Comparison of ENCODE assay signal across 18 cellular contexts in the genomic region with DNA sequence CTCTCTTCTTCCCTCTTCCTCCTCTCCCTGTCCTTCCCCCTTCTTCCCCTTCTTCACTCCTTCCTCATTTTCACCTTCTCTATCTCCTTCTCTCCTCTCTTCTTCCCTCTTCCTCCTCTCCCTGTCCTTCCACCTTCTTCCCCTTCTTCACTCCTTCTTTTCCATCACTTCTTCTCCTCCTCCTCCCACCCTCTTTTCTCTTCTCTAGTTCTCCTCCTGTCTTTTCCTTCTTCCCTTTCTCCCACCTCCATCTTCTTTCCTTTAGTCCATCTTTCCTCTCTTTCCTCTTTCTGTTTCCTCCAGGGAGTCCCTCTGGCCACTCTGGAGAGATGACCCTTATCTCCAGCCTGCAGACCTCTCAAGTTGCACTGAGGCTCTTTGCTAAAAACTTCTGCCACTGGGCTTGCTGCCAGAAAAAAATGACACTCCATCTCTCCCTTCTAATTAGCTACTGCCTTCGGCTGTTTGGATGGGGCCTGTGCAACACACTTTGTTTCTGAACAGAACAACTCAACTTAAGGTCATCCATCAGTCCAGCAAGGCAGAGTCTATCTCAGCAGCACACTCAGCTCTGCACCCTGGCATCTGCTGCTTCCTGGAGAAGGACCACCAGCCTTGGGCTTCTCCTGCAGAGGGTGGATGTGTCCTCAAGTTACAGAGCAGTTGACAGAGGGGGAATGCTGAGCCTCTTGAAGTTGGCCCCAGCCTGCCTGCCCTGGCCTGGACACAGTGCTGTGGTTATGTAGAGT.
"Had no signal": no experiment of that assay in that cellular context is flagged by ENCODE, and none has a peak within 500 bp of the region (broad histone marks: within the 10 kb centered on the region; RNA-seq: fewer than 3 reads in every experiment).

No MANE protein-coding gene starts in this region.

- DNase-seq: activated CD4-positive, alpha-beta T cell treated with anti-CD3 and anti-CD28 coated beads, Interleukin-2, amount 50 U/mL, for 4 hours; activated naive CD4-positive, alpha-beta T cell; activated naive CD8-positive, alpha-beta T cell treated with anti-CD3 and anti-CD28 coated beads for 36 hours; activated T-cell treated with anti-CD3 and anti-CD28 coated beads for 4 hours; amniotic stem cell; effector memory CD4-positive, alpha-beta T cell; foreskin fibroblast; midbrain; sigmoid colon; stimulated activated CD4-positive, alpha-beta T cell treated with anti-CD3 and anti-CD28 coated beads, Interleukin-4, amount 100 ng/mL, for 24 hours; stomach; upper lobe of left lung had no signal

- H3K4me1 Mint-ChIP-seq: activated naive CD8-positive, alpha-beta T cell treated with anti-CD3 and anti-CD28 coated beads for 36 hours; nephron had no signal

- H3K36me3 Mint-ChIP-seq: activated naive CD8-positive, alpha-beta T cell treated with anti-CD3 and anti-CD28 coated beads for 36 hours; stimulated activated effector memory CD8-positive, alpha-beta T cell treated with anti-CD3 and anti-CD28 coated beads, Interleukin-12 subunit alpha, Interleukin-12 subunit beta, amount 100 ng/mL, for 72 hours had no signal

- H3K9me3 Mint-ChIP-seq: activated naive CD8-positive, alpha-beta T cell treated with anti-CD3 and anti-CD28 coated beads for 36 hours; dendritic cell treated with granulocyte-macrophage colony-stimulating factor and Interleukin-4, amounts not matched to agents 40 ng/mL and 50 ng/mL, for 4 days; nephron; stimulated activated effector memory CD8-positive, alpha-beta T cell treated with anti-CD3 and anti-CD28 coated beads, Interleukin-12 subunit alpha, Interleukin-12 subunit beta, amount 100 ng/mL, for 72 hours; T-helper 1 cell treated with Interleukin-12 subunit alpha and Interleukin-12 subunit beta and Interleukin-4 antibody, amounts not matched to agents 30 μg/mL and 1 μg/mL, for 36 hours had no signal

- H3K79me2 ChIP-seq: hepatocyte had no signal

- H3K27ac ChIP-seq: hepatocyte, sigmoid colon, stomach, upper lobe of left lung had no signal

- H3K4me2 ChIP-seq: hepatocyte had no signal

- H3K27me3 ChIP-seq: upper lobe of left lung had no signal

- H3K4me1 ChIP-seq: sigmoid colon, stomach, upper lobe of left lung had no signal

- H3K4me3 Mint-ChIP-seq: activated naive CD8-positive, alpha-beta T cell treated with anti-CD3 and anti-CD28 coated beads for 36 hours; dendritic cell treated with granulocyte-macrophage colony-stimulating factor and Interleukin-4, amounts not matched to agents 40 ng/mL and 50 ng/mL, for 4 days; nephron; stimulated activated effector memory CD8-positive, alpha-beta T cell treated with anti-CD3 and anti-CD28 coated beads, Interleukin-12 subunit alpha, Interleukin-12 subunit beta, amount 100 ng/mL, for 72 hours; T-helper 1 cell treated with Interleukin-12 subunit alpha and Interleukin-12 subunit beta and Interleukin-4 antibody, amounts not matched to agents 30 μg/mL and 1 μg/mL, for 36 hours had no signal

- H3K36me3 ChIP-seq: sigmoid colon, stomach, upper lobe of left lung had no signal

- H2AFZ ChIP-seq: hepatocyte had no signal

- H3K27ac Mint-ChIP-seq: activated naive CD8-positive, alpha-beta T cell treated with anti-CD3 and anti-CD28 coated beads for 36 hours; dendritic cell treated with granulocyte-macrophage colony-stimulating factor and Interleukin-4, amounts not matched to agents 40 ng/mL and 50 ng/mL, for 4 days; nephron; stimulated activated effector memory CD8-positive, alpha-beta T cell treated with anti-CD3 and anti-CD28 coated beads, Interleukin-12 subunit alpha, Interleukin-12 subunit beta, amount 100 ng/mL, for 72 hours; T-helper 1 cell treated with Interleukin-12 subunit alpha and Interleukin-12 subunit beta and Interleukin-4 antibody, amounts not matched to agents 30 μg/mL and 1 μg/mL, for 36 hours had no signal

- H3K4me3 ChIP-seq: hepatocyte, sigmoid colon, stomach, upper lobe of left lung had no signal

- ATAC-seq: left lobe of liver; stimulated activated effector memory CD8-positive, alpha-beta T cell treated with anti-CD3 and anti-CD28 coated beads, Interleukin-12 subunit alpha, Interleukin-12 subunit beta, amount 100 ng/mL, for 72 hours had no signal
